In genomic region chr7:152989889-152990380, GRCh38 we compare ENCODE assay signal across 14 cellular contexts.
DNase-seq lines count a peak whose midpoint lies in the region; ATAC-seq and TF ChIP-seq lines count a peak whose summit lies in the region.
"Had no signal": no experiment of that assay in that cellular context is flagged by ENCODE, and none has a peak within 500 bp of the region (broad histone marks: within the 10 kb centered on the region; RNA-seq: fewer than 3 reads in every experiment).

No MANE protein-coding gene starts in this region.

- H3K27me3 ChIP-seq in endodermal cell (ENCODE audit: control insufficient read depth, insufficient read depth, low read length, poor library complexity, severe bottlenecking): no peaks in the 10 kb centered on the region
- H3K27me3 ChIP-seq in neural progenitor cell: no peaks in the 10 kb centered on the region
- H3K27me3 ChIP-seq: heart right ventricle had no signal

- DNase-seq in T-helper 1 cell (no peak), LHCN-M2 (ENCODE audit: low read depth) (peak; percentile 29), endodermal cell (peak; percentile 70), neural progenitor cell (ENCODE audit: low spot score) (peak; percentile 81), NCI-H1930 (lab: John Stamatoyannopoulos, UW) (no peak)
- DNase-seq: activated T-cell treated with anti-CD3 and anti-CD28 coated beads, Interleukin-2, amount 50 U/mL, for 4 hours; aorta; heart right ventricle had no signal

- peaks cover 39% of the 10 kb centered on the region for H3F3A ChIP-seq in neural progenitor cell (ENCODE audit: low read depth)

- no peaks in the 10 kb centered on the region for H4K20me1 ChIP-seq in neural progenitor cell (ENCODE audit: low read depth)

- no peaks in the 10 kb centered on the region for H3K4me1 ChIP-seq in endodermal cell (ENCODE audit: control insufficient read depth, insufficient read depth, low read length)
- peaks cover 44% of the 10 kb centered on the region for H3K4me1 ChIP-seq in neural progenitor cell
- H3K4me1 ChIP-seq: heart right ventricle, parathyroid adenoma had no signal

- H3K36me3 ChIP-seq in endodermal cell (ENCODE audit: control insufficient read depth, insufficient read depth, low read length) (no peaks in the 10 kb centered on the region), neural progenitor cell (no peaks in the 10 kb centered on the region)
- H3K36me3 ChIP-seq: heart right ventricle had no signal

- H3K4me1 Mint-ChIP-seq in T-helper 1 cell treated with Interleukin-12 subunit alpha and Interleukin-12 subunit beta and Interleukin-4 antibody, amounts not matched to agents 30 μg/mL and 1 μg/mL, for 36 hours (ENCODE audit: low read depth): no peaks in the 10 kb centered on the region
- H3K4me1 Mint-ChIP-seq in endodermal cell: peaks cover 19% of the 10 kb centered on the region
- H3K4me1 Mint-ChIP-seq in neural progenitor cell: peaks cover 19% of the 10 kb centered on the region

- H3K36me3 Mint-ChIP-seq in T-helper 1 cell treated with Interleukin-12 subunit alpha and Interleukin-12 subunit beta and Interleukin-4 antibody, amounts not matched to agents 30 μg/mL and 1 μg/mL, for 36 hours (ENCODE audit: low read depth): no peaks in the 10 kb centered on the region
- H3K36me3 Mint-ChIP-seq in endodermal cell (ENCODE audit: low read depth) (peaks cover 3% of the 10 kb centered on the region), neural progenitor cell (no peaks in the 10 kb centered on the region)

- H3K27me3 Mint-ChIP-seq in T-helper 1 cell treated with Interleukin-12 subunit alpha and Interleukin-12 subunit beta and Interleukin-4 antibody, amounts not matched to agents 30 μg/mL and 1 μg/mL, for 36 hours (ENCODE audit: low read depth): no peaks in the 10 kb centered on the region
- no peaks in the 10 kb centered on the region for H3K27me3 Mint-ChIP-seq in endodermal cell (ENCODE audit: insufficient read depth)
- peaks cover 2% of the 10 kb centered on the region for H3K27me3 Mint-ChIP-seq in neural progenitor cell (ENCODE audit: insufficient read depth, low read depth)

- ATAC-seq in GM19351 (IDR thresholded peaks at IDR 0.05; ENCODE audit: unreplicated experiment) (no peak), HG02678 (IDR thresholded peaks at IDR 0.05; ENCODE audit: unreplicated experiment) (no peak)
- ATAC-seq: activated T-cell treated with anti-CD3 and anti-CD28 coated beads, Interleukin-2, amount 50 U/mL, for 4 hours; heart right ventricle had no signal

- no peaks in the 10 kb centered on the region for H3K79me2 ChIP-seq in neural progenitor cell (ENCODE audit: low read depth)
- H3K79me2 ChIP-seq: parathyroid adenoma had no signal

- H3K9me3 ChIP-seq in endodermal cell (ENCODE audit: control insufficient read depth, low read length) (peaks cover 14% of the 10 kb centered on the region), neural progenitor cell (ENCODE audit: low read depth) (no peaks in the 10 kb centered on the region)
- H3K9me3 ChIP-seq: heart right ventricle had no signal

- H3K4me3 Mint-ChIP-seq in T-helper 1 cell treated with Interleukin-12 subunit alpha and Interleukin-12 subunit beta and Interleukin-4 antibody, amounts not matched to agents 30 μg/mL and 1 μg/mL, for 36 hours: no peak overlapping the region
- no peak overlapping the region for H3K4me3 Mint-ChIP-seq in endodermal cell
- no peak overlapping the region for H3K4me3 Mint-ChIP-seq in neural progenitor cell
- H3K4me3 Mint-ChIP-seq: activated T-cell treated with anti-CD3 and anti-CD28 coated beads, Interleukin-2, amount 50 U/mL, for 4 hours had no signal

- no peak for TF ChIP-seq CTCF in endodermal cell (conservative IDR thresholded peaks at IDR 0.05)
- no peak for TF ChIP-seq CTCF in neural progenitor cell (IDR thresholded peaks at IDR 0.05)

- H3K27ac ChIP-seq in endodermal cell (ENCODE audit: low read depth, low read length) (peak overlapping the region; percentile 62), neural progenitor cell (peak overlapping the region; percentile 98)
- H3K27ac ChIP-seq: heart right ventricle, HL-60, parathyroid adenoma, SK-N-MC had no signal

- H3K9ac ChIP-seq in endodermal cell (ENCODE audit: extremely low read depth, low read length, poor library complexity, severe bottlenecking) (peak overlapping the region; percentile 11), neural progenitor cell (no peak overlapping the region)
- H3K9ac ChIP-seq: parathyroid adenoma had no signal

- H3K4me3 ChIP-seq in endodermal cell (ENCODE audit: low read length) (peak overlapping the region; percentile 16), neural progenitor cell (no peak overlapping the region)
- H3K4me3 ChIP-seq: heart right ventricle, SK-N-MC had no signal

- H2AFZ ChIP-seq in neural progenitor cell (replicated peaks): peak overlapping the region; percentile 35
- H2AFZ ChIP-seq: parathyroid adenoma had no signal

- peak overlapping the region; percentile 10 for H3K4me2 ChIP-seq in neural progenitor cell

- peaks cover 12% of the 10 kb centered on the region for H3K9me3 Mint-ChIP-seq in T-helper 1 cell treated with Interleukin-12 subunit alpha and Interleukin-12 subunit beta and Interleukin-4 antibody, amounts not matched to agents 30 μg/mL and 1 μg/mL, for 36 hours
- H3K9me3 Mint-ChIP-seq in endodermal cell (peaks cover 17% of the 10 kb centered on the region), neural progenitor cell (peaks cover 9% of the 10 kb centered on the region)
- H3K9me3 Mint-ChIP-seq: activated T-cell treated with anti-CD3 and anti-CD28 coated beads, Interleukin-2, amount 50 U/mL, for 4 hours had no signal

- 56 to 74% methylated on average over 7 to 8 of the region's 8 CpGs for WGBS in endodermal cell (ENCODE audit: insufficient coverage in 1 of 2, insufficient read length in 1 of 2), 2 experiments

- peak overlapping the region; percentile 19 for H3K27ac Mint-ChIP-seq in T-helper 1 cell treated with Interleukin-12 subunit alpha and Interleukin-12 subunit beta and Interleukin-4 antibody, amounts not matched to agents 30 μg/mL and 1 μg/mL, for 36 hours
- peak overlapping the region; percentile 92 for H3K27ac Mint-ChIP-seq in endodermal cell
- H3K27ac Mint-ChIP-seq in neural progenitor cell: peak overlapping the region; percentile 91

Comparison
In these comparisons a context has a peak if more than half of its experiments do, and no peak if none do; other contexts are left out.
1. H3K27ac Mint-ChIP-seq: peak in every context shown above with its lines; median percentile 92 in endodermal cell; 91 in neural progenitor cell; 19 in T-helper 1 cell treated with Interleukin-12 subunit alpha and Interleukin-12 subunit beta and Interleukin-4 antibody, amounts not matched to agents 30 μg/mL and 1 μg/mL, for 36 hours.
2. DNase-seq: peak in LHCN-M2 (single experiment), endodermal cell (single experiment) and neural progenitor cell (single experiment); none in T-helper 1 cell (0 of 5) and NCI-H1930 (0 of 2).